29 cellular contexts compared by ENCODE assay signal in the genomic region with DNA sequence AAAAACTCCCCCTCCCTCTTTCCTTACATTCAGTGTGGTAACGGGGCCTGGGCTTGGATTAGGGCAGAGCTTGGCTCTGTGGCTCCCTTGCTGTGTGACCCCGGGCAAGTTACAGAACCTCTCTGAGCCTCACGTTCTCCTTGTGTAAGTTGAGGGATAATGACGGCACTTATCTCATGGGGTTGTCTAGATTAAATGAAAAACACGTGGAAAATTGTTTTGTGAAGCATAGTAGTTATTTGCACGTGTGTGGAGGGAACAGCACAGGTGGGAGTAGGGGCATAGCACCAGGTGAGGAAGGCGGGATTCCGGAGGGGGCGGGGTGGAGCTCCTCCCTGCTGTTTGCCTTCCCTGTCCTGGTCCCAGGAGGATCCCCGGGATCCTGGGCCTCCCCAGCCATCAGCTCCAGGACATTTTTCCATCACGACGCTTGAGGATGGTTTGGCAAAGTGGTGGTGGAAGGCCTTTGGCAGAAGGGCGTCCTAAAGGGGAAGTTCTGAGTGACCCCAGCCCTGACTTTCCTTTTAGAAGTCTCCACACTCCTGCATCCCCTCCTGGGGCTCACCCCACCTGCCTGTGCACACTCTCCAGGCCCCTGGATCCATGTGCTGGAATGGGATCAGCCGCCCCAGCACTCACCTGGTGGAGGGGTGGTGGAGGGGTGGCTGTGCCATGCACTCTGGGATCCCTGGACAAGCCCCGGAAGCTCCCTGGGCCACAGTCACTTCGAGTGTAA. TPM values are rescaled to one million over a fixed set of nuclear protein-coding genes. Genes with fewer than 3 reads are reported as not detected.
DNase-seq lines count a peak whose midpoint lies in the region; ATAC-seq and TF ChIP-seq lines count a peak whose summit lies in the region.
"Had no signal": no experiment of that assay in that cellular context is flagged by ENCODE, and none has a peak within 500 bp of the region (broad histone marks: within the 10 kb centered on the region; RNA-seq: fewer than 3 reads in every experiment).

No MANE protein-coding gene starts in this region.

- H3K36me3 Mint-ChIP-seq in activated naive CD8-positive, alpha-beta T cell treated with anti-CD3 and anti-CD28 coated beads, Interleukin-2, amount 10 ng/mL, durations not matched to agents 7 days and 5 days, result no peaks in the 10 kb centered on the region
- no peaks in the 10 kb centered on the region for H3K36me3 Mint-ChIP-seq in activated naive CD8-positive, alpha-beta T cell treated with anti-CD3 and anti-CD28 coated beads for 36 hours
- no peaks in the 10 kb centered on the region for H3K36me3 Mint-ChIP-seq in dendritic cell treated with granulocyte-macrophage colony-stimulating factor and Interleukin-4, amounts not matched to agents 40 ng/mL and 50 ng/mL, for 4 days (ENCODE audit: low read depth)
- H3K36me3 Mint-ChIP-seq: natural killer cell treated with Interleukin-12 subunit alpha and Interleukin-12 subunit beta and Interleukin-15 and Interleukin-18, amount 100 ng/mL, for 72 hours had no signal

- H3K4me1 Mint-ChIP-seq in activated naive CD8-positive, alpha-beta T cell treated with anti-CD3 and anti-CD28 coated beads, Interleukin-2, amount 10 ng/mL, durations not matched to agents 7 days and 5 days, result no peaks in the 10 kb centered on the region
- H3K4me1 Mint-ChIP-seq in activated naive CD8-positive, alpha-beta T cell treated with anti-CD3 and anti-CD28 coated beads for 36 hours, result no peaks in the 10 kb centered on the region
- peaks cover 80% of the 10 kb centered on the region for H3K4me1 Mint-ChIP-seq in dendritic cell treated with granulocyte-macrophage colony-stimulating factor and Interleukin-4, amounts not matched to agents 40 ng/mL and 50 ng/mL, for 4 days (ENCODE audit: low read depth)

- H3K36me3 ChIP-seq in aorta (ENCODE audit: control insufficient read depth in 1 of 2, insufficient read depth in 2 of 2, low read length in 1 of 2) (no peaks in the 10 kb centered on the region), adrenal gland (replicated peaks in 1 of 2) (no peaks in the 10 kb centered on the region)

- WGBS in aorta, 2 donors, result 72 to 76% methylated on average over 16 of the region's 16 CpGs
- 68 to 74% (median 72%) methylated on average over 12 to 16 of the region's 16 CpGs for WGBS in adrenal gland, 4 donors

- TF ChIP-seq CTCF in GM13977 (IDR thresholded peaks at IDR 0.05; ENCODE audit: extremely low read depth, insufficient read depth, missing control alignments), result no peak
- TF ChIP-seq CTCF in adrenal gland (IDR thresholded peaks at IDR 0.05), result no peak

- no peaks in the 10 kb centered on the region for H3K9me3 Mint-ChIP-seq in activated naive CD8-positive, alpha-beta T cell treated with anti-CD3 and anti-CD28 coated beads, Interleukin-2, amount 10 ng/mL, durations not matched to agents 7 days and 5 days
- no peaks in the 10 kb centered on the region for H3K9me3 Mint-ChIP-seq in activated naive CD8-positive, alpha-beta T cell treated with anti-CD3 and anti-CD28 coated beads for 36 hours
- no peaks in the 10 kb centered on the region for H3K9me3 Mint-ChIP-seq in dendritic cell treated with granulocyte-macrophage colony-stimulating factor and Interleukin-4, amounts not matched to agents 40 ng/mL and 50 ng/mL, for 4 days
- H3K9me3 Mint-ChIP-seq: activated CD8-positive, alpha-beta T cell treated with anti-CD3 and anti-CD28 coated beads for 36 hours; effector memory CD8-positive, alpha-beta T cell; natural killer cell treated with Interleukin-12 subunit alpha and Interleukin-12 subunit beta and Interleukin-15 and Interleukin-18, amount 100 ng/mL, for 72 hours had no signal

- no peak overlapping the region for H3K27ac Mint-ChIP-seq in activated naive CD8-positive, alpha-beta T cell treated with anti-CD3 and anti-CD28 coated beads, Interleukin-2, amount 10 ng/mL, durations not matched to agents 7 days and 5 days
- no peak overlapping the region for H3K27ac Mint-ChIP-seq in activated naive CD8-positive, alpha-beta T cell treated with anti-CD3 and anti-CD28 coated beads for 36 hours
- peak overlapping the region; percentile 31 for H3K27ac Mint-ChIP-seq in dendritic cell treated with granulocyte-macrophage colony-stimulating factor and Interleukin-4, amounts not matched to agents 40 ng/mL and 50 ng/mL, for 4 days
- H3K27ac Mint-ChIP-seq: activated CD8-positive, alpha-beta T cell treated with anti-CD3 and anti-CD28 coated beads for 36 hours; effector memory CD8-positive, alpha-beta T cell; natural killer cell treated with Interleukin-12 subunit alpha and Interleukin-12 subunit beta and Interleukin-15 and Interleukin-18, amount 100 ng/mL, for 72 hours had no signal

- ATAC-seq in activated naive CD8-positive, alpha-beta T cell treated with anti-CD3 and anti-CD28 coated beads, Interleukin-2, amount 10 ng/mL, durations not matched to agents 7 days and 5 days (ENCODE audit: low read depth), result no peak
- ATAC-seq in aorta (ENCODE audit: low FRiP score) (no peak), GM18870 (IDR thresholded peaks at IDR 0.05; ENCODE audit: unreplicated experiment) (no peak)
- ATAC-seq: effector memory CD8-positive, alpha-beta T cell; esophagus mucosa; natural killer cell treated with Interleukin-12 subunit alpha and Interleukin-12 subunit beta and Interleukin-15 and Interleukin-18, amount 100 ng/mL, for 72 hours; right cardiac atrium had no signal

- H3K27me3 Mint-ChIP-seq in activated naive CD8-positive, alpha-beta T cell treated with anti-CD3 and anti-CD28 coated beads, Interleukin-2, amount 10 ng/mL, durations not matched to agents 7 days and 5 days, result peaks cover 2% of the 10 kb centered on the region
- no peaks in the 10 kb centered on the region for H3K27me3 Mint-ChIP-seq in activated naive CD8-positive, alpha-beta T cell treated with anti-CD3 and anti-CD28 coated beads for 36 hours
- peaks cover 12% of the 10 kb centered on the region for H3K27me3 Mint-ChIP-seq in dendritic cell treated with granulocyte-macrophage colony-stimulating factor and Interleukin-4, amounts not matched to agents 40 ng/mL and 50 ng/mL, for 4 days

- no peak for TF ChIP-seq POLR2A in adrenal gland (IDR thresholded peaks at IDR 0.05)

- no peak overlapping the region for H3K4me3 Mint-ChIP-seq in activated naive CD8-positive, alpha-beta T cell treated with anti-CD3 and anti-CD28 coated beads, Interleukin-2, amount 10 ng/mL, durations not matched to agents 7 days and 5 days
- H3K4me3 Mint-ChIP-seq in activated naive CD8-positive, alpha-beta T cell treated with anti-CD3 and anti-CD28 coated beads for 36 hours, result no peak overlapping the region
- no peak overlapping the region for H3K4me3 Mint-ChIP-seq in dendritic cell treated with granulocyte-macrophage colony-stimulating factor and Interleukin-4, amounts not matched to agents 40 ng/mL and 50 ng/mL, for 4 days
- H3K4me3 Mint-ChIP-seq: activated CD8-positive, alpha-beta T cell treated with anti-CD3 and anti-CD28 coated beads for 36 hours; effector memory CD8-positive, alpha-beta T cell; natural killer cell treated with Interleukin-12 subunit alpha and Interleukin-12 subunit beta and Interleukin-15 and Interleukin-18, amount 100 ng/mL, for 72 hours had no signal

- POLR2A ChIA-PET in activated naive CD8-positive, alpha-beta T cell treated with anti-CD3 and anti-CD28 coated beads, Interleukin-2, amount 10 ng/mL, durations not matched to agents 7 days and 5 days (lab: Charles Lee), result interaction anchor here (1.3 kb wide), 1 partner anchor 13 kb away, joined by 3 read pairs; no protein-coding TSS in a partner anchor

- DNase-seq in activated naive CD8-positive, alpha-beta T cell treated with anti-CD3 and anti-CD28 coated beads, Interleukin-2, amount 10 ng/mL, durations not matched to agents 7 days and 5 days, result peak; percentile 9
- no peak for DNase-seq in activated naive CD8-positive, alpha-beta T cell treated with anti-CD3 and anti-CD28 coated beads for 36 hours
- peak; percentile 39 for DNase-seq in mesenteric fat pad (ENCODE audit: low spot score)
- peak; percentile 28 to 68 for DNase-seq in aorta
- no peak for DNase-seq in GM13977 (ENCODE audit: low spot score)
- no peak for DNase-seq in adrenal gland
- DNase-seq: activated gamma-delta T cell; activated T-cell treated with anti-CD3 and anti-CD28 coated beads for 4 hours; DMS53; effector memory CD8-positive, alpha-beta T cell; foreskin melanocyte; NCI-H1105; NCI-H2029 treated with DMSO at 0.1 percent for 48 hours; NCI-H446; NCI-H82; PC-9; right cardiac atrium; SHP77; stimulated activated CD4-positive, alpha-beta T cell treated with anti-CD3 and anti-CD28 coated beads, Interleukin-15, amount 100 ng/mL, for 24 hours; trophoblast cell had no signal

- H3K4me3 ChIP-seq in aorta (ENCODE audit: low read length in 2 of 2) (no peak overlapping the region), adrenal gland (no peak overlapping the region)
- H3K4me3 ChIP-seq: PC-9 had no signal

- in situ Hi-C loops in GM13977 (cut with MboI; ENCODE audit: low pct_unique_long_range_greater_than_20kb, low sequenced_read_pairs, unreplicated experiment), result no loop called here

- H3K9me3 ChIP-seq in aorta (ENCODE audit: control insufficient read depth, low read length) (no peaks in the 10 kb centered on the region), adrenal gland (replicated peaks in 1 of 3) (no peaks in the 10 kb centered on the region)

- intact Hi-C loops in dendritic cell treated with granulocyte-macrophage colony-stimulating factor and Interleukin-4, amounts not matched to agents 40 ng/mL and 50 ng/mL, for 4 days (cut with micrococcal nuclease), result loop anchor here (10.0 kb wide), 1 partner anchor 62 kb away; no protein-coding TSS in a partner anchor
- intact Hi-C loops in aorta (cut with DNase I) (no loop called here), adrenal gland (cut with DNase I) (no loop called here)

- H3K27me3 ChIP-seq in aorta (ENCODE audit: control insufficient read depth in 1 of 2, insufficient read depth in 2 of 2, low read length in 1 of 2) (no peaks in the 10 kb centered on the region), adrenal gland (no peaks in the 10 kb centered on the region)

- H3K27ac ChIP-seq in aorta (ENCODE audit: low read depth in 1 of 2, low read length in 2 of 2) (no peak overlapping the region), adrenal gland (no peak overlapping the region)
- H3K27ac ChIP-seq: parathyroid adenoma, PC-9 had no signal

- H3K4me1 ChIP-seq in aorta (ENCODE audit: control insufficient read depth in 1 of 2, insufficient read depth in 2 of 2, low read length in 2 of 2), result no peaks in the 10 kb centered on the region
- H3K4me1 ChIP-seq in adrenal gland (replicated peaks in 1 of 2), result no peaks in the 10 kb centered on the region
- H3K4me1 ChIP-seq: parathyroid adenoma had no signal

RNA-seq across cellular contexts. Expression of gene LRTM2, which starts 22.7 kb away (rescaled TPM):
- total RNA-seq in activated naive CD8-positive, alpha-beta T cell treated with anti-CD3 and anti-CD28 coated beads, Interleukin-2, amount 10 ng/mL, durations not matched to agents 7 days and 5 days, result not detected
- not detected for total RNA-seq in activated naive CD8-positive, alpha-beta T cell treated with anti-CD3 and anti-CD28 coated beads for 36 hours
- not detected for total RNA-seq in mesenteric fat pad
- not detected for total RNA-seq in aorta
- not detected for polyA plus RNA-seq in aorta
- not detected for total RNA-seq in adrenal gland
- polyA plus RNA-seq in adrenal gland, result not detected
- total RNA-seq: A172; activated CD8-positive, alpha-beta T cell treated with anti-CD3 and anti-CD28 coated beads for 36 hours; esophagus mucosa; H4; natural killer cell treated with Interleukin-12 subunit alpha and Interleukin-12 subunit beta and Interleukin-15 and Interleukin-18, amount 100 ng/mL, for 72 hours; PC-9; right cardiac atrium had no signal
- polyA plus RNA-seq: adipose tissue, right cardiac atrium had no signal

Comparison
In these comparisons a context has a peak if more than half of its experiments do, and no peak if none do; other contexts are left out.
1. DNase-seq: peak in activated naive CD8-positive, alpha-beta T cell treated with anti-CD3 and anti-CD28 coated beads, Interleukin-2, amount 10 ng/mL, durations not matched to agents 7 days and 5 days (single experiment), mesenteric fat pad (single experiment) and aorta (2 of 2); none in activated naive CD8-positive, alpha-beta T cell treated with anti-CD3 and anti-CD28 coated beads for 36 hours (single experiment), GM13977 (single experiment) and adrenal gland (0 of 7).